In genomic region chr5:428219-428618, GRCh38 we compare ENCODE assay signal across 17 cellular contexts. TPM values are rescaled to one million over a fixed set of nuclear protein-coding genes. Genes with fewer than 3 reads are reported as not detected.
DNase-seq lines count a peak whose midpoint lies in the region; ATAC-seq, FAIRE-seq and TF ChIP-seq lines count a peak whose summit lies in the region.
"Had no signal": no experiment of that assay in that cellular context is flagged by ENCODE, and none has a peak within 500 bp of the region (broad histone marks: within the 10 kb centered on the region; RNA-seq: fewer than 3 reads in every experiment).

No MANE protein-coding gene starts in this region.

- H3K4me3 Mint-ChIP-seq in chondrocyte (ENCODE audit: unreplicated experiment) = no peak overlapping the region
- H3K4me3 Mint-ChIP-seq: CD4-positive, CD25-positive, alpha-beta regulatory T cell; GM23338 had no signal

- TF ChIP-seq CTCF in HL-60 (IDR thresholded peaks at IDR 0.05; ENCODE audit: insufficient read depth, low read length) (no peak), chondrocyte (IDR thresholded peaks at IDR 0.05) (no peak), osteoblast (IDR thresholded peaks at IDR 0.05; ENCODE audit: extremely low read depth, low read depth, low read length) (no peak), GM13977 (IDR thresholded peaks at IDR 0.05; ENCODE audit: extremely low read depth, insufficient read depth, missing control alignments) (no peak), right lobe of liver (IDR thresholded peaks at IDR 0.05) (no peak)

- H3K4me3 ChIP-seq in HL-60 (replicated peaks; ENCODE audit: insufficient read depth, low read length) (no peak overlapping the region), osteoblast (ENCODE audit: insufficient read depth, low read length) (no peak overlapping the region), right lobe of liver (no peak overlapping the region)
- H3K4me3 ChIP-seq: GM12878, GM23338, K562 had no signal

- peaks cover 18% of the 10 kb centered on the region for H3K4me1 ChIP-seq in osteoblast (ENCODE audit: insufficient read depth, low read length)
- H3K4me1 ChIP-seq in right lobe of liver = no peaks in the 10 kb centered on the region

- H3K36me3 ChIP-seq in osteoblast (ENCODE audit: insufficient read depth, low read length) (peaks cover 82% of the 10 kb centered on the region), right lobe of liver (no peaks in the 10 kb centered on the region)

- H3K9me3 ChIP-seq in osteoblast (ENCODE audit: low read depth, low read length) (no peaks in the 10 kb centered on the region), right lobe of liver (no peaks in the 10 kb centered on the region)

- 88% methylated on average over 6 of the region's 11 CpGs for WGBS in right lobe of liver (ENCODE audit: insufficient coverage, low coverage, low lambda C conversion rate, missing lambda C conversion rate)

- TF ChIP-seq POLR2A in right lobe of liver (IDR thresholded peaks at IDR 0.05) (no peak), GM12891 (IDR thresholded peaks at IDR 0.05; ENCODE audit: low read depth, low read length) (no peak)

- peaks cover 9% of the 10 kb centered on the region for H3K36me3 Mint-ChIP-seq in chondrocyte (ENCODE audit: low read depth)
- H3K36me3 Mint-ChIP-seq: CD4-positive, CD25-positive, alpha-beta regulatory T cell had no signal

- in situ Hi-C loops in GM13977 (cut with MboI; ENCODE audit: low pct_unique_long_range_greater_than_20kb, low sequenced_read_pairs, unreplicated experiment) = no loop called here

- no peaks in the 10 kb centered on the region for H3K27me3 ChIP-seq in HL-60 (ENCODE audit: insufficient read depth, poor library complexity, severe bottlenecking)
- H3K27me3 ChIP-seq in osteoblast (ENCODE audit: insufficient read depth, low read length) = no peaks in the 10 kb centered on the region
- no peaks in the 10 kb centered on the region for H3K27me3 ChIP-seq in right lobe of liver

- no peak overlapping the region for H3K27ac Mint-ChIP-seq in chondrocyte (ENCODE audit: unreplicated experiment)
- H3K27ac Mint-ChIP-seq: GM23338 had no signal

- H3K27me3 Mint-ChIP-seq in chondrocyte (ENCODE audit: low read depth) = no peaks in the 10 kb centered on the region
- H3K27me3 Mint-ChIP-seq: CD4-positive, CD25-positive, alpha-beta regulatory T cell had no signal

- no peak for ATAC-seq in right lobe of liver
- ATAC-seq: GM12878, K562 had no signal

- peaks cover 20% of the 10 kb centered on the region for H3K4me1 Mint-ChIP-seq in chondrocyte (ENCODE audit: low read depth)
- H3K4me1 Mint-ChIP-seq: CD4-positive, CD25-positive, alpha-beta regulatory T cell had no signal

- peak; percentile 96 for DNase-seq in DMS 273 (lab: John Stamatoyannopoulos, UW; ENCODE audit: unreplicated experiment)
- no peak for DNase-seq in HL-60 (ENCODE audit: low read depth in 1 of 2, low spot score in 1 of 2)
- peak; percentile 69 for DNase-seq in chondrocyte (ENCODE audit: low spot score)
- DNase-seq in osteoblast (ENCODE audit: insufficient read length, low spot score, missing footprints) = peak; percentile 54
- no peak for DNase-seq in GM13977 (ENCODE audit: low spot score)
- DNase-seq in right lobe of liver = no peak
- DNase-seq in GM12891 (ENCODE audit: insufficient read length, low spot score) = no peak
- DNase-seq: Calu3; CD4-positive, CD25-positive, alpha-beta regulatory T cell; DMS79 treated with DMSO at 0.1 percent for 48 hours; NCI-H1417 treated with DMSO at 0.1 percent for 48 hours; NCI-H2029 treated with DMSO at 0.1 percent for 48 hours; NCI-H2171 treated with DMSO at 0.1 percent for 48 hours had no signal

- no peak for FAIRE-seq in GM12891 (lab: Jason Lieb, UNC)
- FAIRE-seq: G401.6, GM12878, K562 had no signal

- intact Hi-C loops in right lobe of liver (cut with DNase I) = no loop called here

- no peaks in the 10 kb centered on the region for H3K9me3 Mint-ChIP-seq in chondrocyte (ENCODE audit: low read depth)
- H3K9me3 Mint-ChIP-seq: CD4-positive, CD25-positive, alpha-beta regulatory T cell; GM23338 had no signal

- H4K20me1 ChIP-seq in osteoblast (ENCODE audit: insufficient read depth, low read length) = no peaks in the 10 kb centered on the region

- H3K4me2 ChIP-seq in osteoblast (ENCODE audit: insufficient read depth, low read length) = no peak overlapping the region
- H3K4me2 ChIP-seq: GM23338 had no signal

- H3K79me2 ChIP-seq in osteoblast (ENCODE audit: insufficient read depth, low read length) = peaks cover 6% of the 10 kb centered on the region

- no peak overlapping the region for H2AFZ ChIP-seq in osteoblast (ENCODE audit: low read length)
- H2AFZ ChIP-seq: GM23338 had no signal

- H3K27ac ChIP-seq in HL-60 (replicated peaks) (peak overlapping the region; percentile 4; the same call in 1 of the 2 replicates), osteoblast (ENCODE audit: low read depth, low read length) (no peak overlapping the region), right lobe of liver (no peak overlapping the region)

TF ChIP-seq in GM12891, 5 proteins besides CTCF, POLR2A, EP300 and RAD21:
- TF ChIP-seq TAF1 (IDR thresholded peaks at IDR 0.05; ENCODE audit: low read depth, low read length) = no peak
- TF ChIP-seq PAX5 (IDR thresholded peaks at IDR 0.05; ENCODE audit: insufficient read depth, low read length, severe bottlenecking) = no peak
- TF ChIP-seq POU2F2 (IDR thresholded peaks at IDR 0.05; ENCODE audit: low read depth, low read length) = no peak
- no peak; the same call in 1 of the 2 replicates for TF ChIP-seq POLR2AphosphoS5 (IDR thresholded peaks at IDR 0.05; ENCODE audit: low read depth, low read length)
- TF ChIP-seq SPI1 (IDR thresholded peaks at IDR 0.05; ENCODE audit: low read depth, low read length) = no peak

RNA-seq across cellular contexts. Expression of gene EXOC3, which starts 14.8 kb away (rescaled TPM):
- total RNA-seq in chondrocyte (39.4 to 58.1 TPM (median 43.3 TPM) in 3 replicates), osteoblast (39.8 and 49.2 TPM in 2 replicates), right lobe of liver (10 to 100 TPM; 14.6 to 24.3 (median 20.0) TPM)
- 46.1 TPM for polyA plus RNA-seq in GM12891 (2012; ENCODE audit: low read depth, missing spikeins)

Comparison
In these comparisons a context has a peak if more than half of its experiments do, and no peak if none do; other contexts are left out.
1. DNase-seq: peak in DMS 273 (single experiment), chondrocyte (single experiment) and osteoblast (single experiment); none in HL-60 (0 of 2), GM13977 (single experiment), right lobe of liver (0 of 3) and GM12891 (single experiment).